Comparison of ENCODE assay signal across 12 cellular contexts in genomic region chr2:143229952-143230351, GRCh38.
"Had no signal": no experiment of that assay in that cellular context is flagged by ENCODE, and none has a peak within 500 bp of the region (broad histone marks: within the 10 kb centered on the region; RNA-seq: fewer than 3 reads in every experiment).

No MANE protein-coding gene starts in this region.

- H3K27me3 ChIP-seq: gastrocnemius medialis, heart left ventricle, ovary, testis, upper lobe of left lung had no signal

- H3K36me3 ChIP-seq: gastrocnemius medialis, heart left ventricle, ovary, upper lobe of left lung had no signal

- H3K4me3 ChIP-seq: gastrocnemius medialis, heart left ventricle, ovary, testis, upper lobe of left lung had no signal

- DNase-seq: activated naive CD4-positive, alpha-beta T cell treated with anti-CD3 and anti-CD28 coated beads, Interleukin-2, amount 10 ng/mL, durations not matched to agents 7 days and 5 days; dermis blood vessel endothelial cell; erythroblast; gastrocnemius medialis; heart left ventricle; kidney glomerular epithelial cell; ovary; stimulated activated CD4-positive, alpha-beta T cell treated with anti-CD3 and anti-CD28 coated beads, Interleukin-1b, Interleukin-23, amount 100 ng/mL, for 48 hours; stimulated activated naive CD8-positive, alpha-beta T cell treated with anti-CD3 and anti-CD28 coated beads, Interleukin-15, amount 100 ng/mL, for 72 hours; testis; upper lobe of left lung had no signal

- ATAC-seq: activated CD4-positive, CD25-positive, alpha-beta regulatory T cell treated with anti-CD3 and anti-CD28 coated beads, Interleukin-2, amount 50 U/mL, for 24 hours; gastrocnemius medialis; heart left ventricle; stimulated activated naive CD8-positive, alpha-beta T cell treated with anti-CD3 and anti-CD28 coated beads, Interleukin-15, amount 100 ng/mL, for 72 hours had no signal

- H3K9me3 ChIP-seq: gastrocnemius medialis, ovary, testis had no signal

- H3K27ac ChIP-seq: gastrocnemius medialis, heart left ventricle, ovary, testis, upper lobe of left lung had no signal

- H3K4me1 ChIP-seq: gastrocnemius medialis, heart left ventricle, testis, upper lobe of left lung had no signal
